ENCODE assay signal across 10 cellular contexts in the genomic region with DNA sequence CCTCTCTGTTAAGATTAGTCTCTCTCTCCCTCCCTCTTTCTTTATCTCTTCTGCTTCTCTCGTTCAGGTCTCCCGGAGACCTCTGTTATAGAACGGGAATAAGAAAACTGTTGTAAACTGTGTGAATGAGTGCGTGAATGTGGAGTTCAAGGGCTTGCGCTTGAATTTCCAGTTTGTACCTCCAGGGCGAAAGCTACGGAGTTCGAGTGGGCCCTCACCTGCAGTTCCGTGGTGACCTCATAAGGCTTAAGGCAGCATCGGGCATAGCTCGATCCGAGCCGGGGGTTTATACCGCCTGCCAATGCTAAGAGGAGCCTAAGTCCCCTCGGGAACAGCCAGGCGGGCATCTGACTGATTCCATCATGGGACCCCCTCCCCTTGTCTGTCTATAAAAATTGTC.
"Had no signal": no experiment of that assay in that cellular context is flagged by ENCODE, and none has a peak within 500 bp of the region (broad histone marks: within the 10 kb centered on the region; RNA-seq: fewer than 3 reads in every experiment).

No MANE protein-coding gene starts in this region.

- H3K4me1 Mint-ChIP-seq: activated CD8-positive, alpha-beta memory T cell treated with anti-CD3 and anti-CD28 coated beads, Interleukin-2, amount 10 ng/mL, durations not matched to agents 7 days and 5 days; activated naive CD8-positive, alpha-beta T cell treated with anti-CD3 and anti-CD28 coated beads for 36 hours; memory B cell had no signal

- H3K4me1 ChIP-seq: breast epithelium had no signal

- H3K9me3 ChIP-seq: breast epithelium had no signal

- H3K36me3 Mint-ChIP-seq: activated CD8-positive, alpha-beta memory T cell treated with anti-CD3 and anti-CD28 coated beads, Interleukin-2, amount 10 ng/mL, durations not matched to agents 7 days and 5 days; activated naive CD8-positive, alpha-beta T cell treated with anti-CD3 and anti-CD28 coated beads for 36 hours; memory B cell; type B pancreatic cell had no signal

- H3K4me3 Mint-ChIP-seq: activated CD8-positive, alpha-beta memory T cell treated with anti-CD3 and anti-CD28 coated beads, Interleukin-2, amount 10 ng/mL, durations not matched to agents 7 days and 5 days; activated naive CD8-positive, alpha-beta T cell treated with anti-CD3 and anti-CD28 coated beads for 36 hours; activated T-cell treated with anti-CD3 and anti-CD28 coated beads, Interleukin-2, amount 50 U/mL, for 24 hours; memory B cell; type B pancreatic cell had no signal

- H3K9me3 Mint-ChIP-seq: activated naive CD8-positive, alpha-beta T cell treated with anti-CD3 and anti-CD28 coated beads for 36 hours; activated T-cell treated with anti-CD3 and anti-CD28 coated beads, Interleukin-2, amount 50 U/mL, for 24 hours; memory B cell; nephron; type B pancreatic cell had no signal

- DNase-seq: activated CD4-positive, alpha-beta T cell treated with anti-CD3 and anti-CD28 coated beads for 1 hour; activated CD8-positive, alpha-beta memory T cell treated with anti-CD3 and anti-CD28 coated beads, Interleukin-2, amount 10 ng/mL, durations not matched to agents 7 days and 5 days; activated effector memory CD4-positive, alpha-beta T cell treated with anti-CD3 and anti-CD28 coated beads, Interleukin-2, amount 50 U/mL, for 16 hours; activated T-cell treated with anti-CD3 and anti-CD28 coated beads, Interleukin-2, amount 50 U/mL, for 24 hours; stimulated activated naive CD4-positive, alpha-beta T cell treated with Interleukin-2 at 50 U/mL for 16 hours had no signal

- ATAC-seq: activated CD8-positive, alpha-beta memory T cell treated with anti-CD3 and anti-CD28 coated beads, Interleukin-2, amount 10 ng/mL, durations not matched to agents 7 days and 5 days had no signal

- H3K27ac Mint-ChIP-seq: activated CD8-positive, alpha-beta memory T cell treated with anti-CD3 and anti-CD28 coated beads, Interleukin-2, amount 10 ng/mL, durations not matched to agents 7 days and 5 days; activated naive CD8-positive, alpha-beta T cell treated with anti-CD3 and anti-CD28 coated beads for 36 hours; activated T-cell treated with anti-CD3 and anti-CD28 coated beads, Interleukin-2, amount 50 U/mL, for 24 hours; memory B cell; nephron; type B pancreatic cell had no signal

- H3K36me3 ChIP-seq: breast epithelium had no signal

- H3K4me3 ChIP-seq: breast epithelium had no signal

- H3K27ac ChIP-seq: breast epithelium had no signal
